8 cellular contexts compared by ENCODE assay signal in the genomic region with DNA sequence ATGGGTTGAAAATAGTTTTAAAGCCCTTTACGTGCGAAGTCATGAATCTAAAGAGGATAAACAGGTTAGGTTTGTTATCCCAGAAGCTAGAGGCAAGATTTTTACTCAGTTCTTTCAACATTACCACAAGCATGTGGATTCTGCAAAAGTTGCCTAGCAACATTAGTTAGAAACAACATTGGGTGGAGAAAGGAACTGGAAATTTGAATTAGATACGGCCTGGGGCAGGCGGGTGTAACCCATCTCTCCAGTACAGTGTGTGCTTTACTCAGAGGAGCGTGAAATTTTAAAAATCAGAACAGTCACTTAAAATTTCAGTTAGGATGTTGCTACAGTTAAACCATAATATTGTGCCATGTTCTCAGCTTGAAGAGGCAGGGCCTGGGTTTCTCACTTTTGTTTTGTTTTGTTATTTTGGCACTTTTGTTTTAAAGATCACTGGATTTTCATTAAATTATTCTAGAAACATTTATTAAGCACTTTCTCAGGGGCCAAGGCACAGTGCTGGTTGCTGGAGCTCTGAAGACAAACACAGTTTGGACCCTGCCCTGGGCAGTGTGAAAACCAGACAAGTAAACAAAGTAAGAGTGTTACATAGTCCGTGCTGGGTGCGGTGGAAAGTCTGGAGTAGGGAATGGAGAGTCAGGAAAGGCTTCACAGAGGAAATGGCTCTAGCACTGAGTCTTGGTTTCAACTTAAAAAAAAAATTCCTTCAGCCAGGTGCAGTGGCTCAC. TPM values are rescaled to one million over a fixed set of nuclear protein-coding genes. Genes with fewer than 3 reads are reported as not detected.
DNase-seq lines count a peak whose midpoint lies in the region; ATAC-seq and TF ChIP-seq lines count a peak whose summit lies in the region.

No MANE protein-coding gene starts in this region.

- H3K27ac ChIP-seq in liver (ENCODE audit: low read depth in 1 of 2, low read length in 2 of 2) = peak overlapping the region; percentile 91 to 94

- no peaks in the 10 kb centered on the region for H3K36me3 Mint-ChIP-seq in activated CD8-positive, alpha-beta T cell treated with anti-CD3 and anti-CD28 coated beads for 36 hours (ENCODE audit: low read depth)
- H3K36me3 Mint-ChIP-seq in activated CD8-positive, alpha-beta T cell treated with anti-CD3 and anti-CD28 coated beads, Interleukin-2, amount 10 ng/mL, durations not matched to agents 7 days and 5 days (ENCODE audit: low read depth) = no peaks in the 10 kb centered on the region
- H3K36me3 Mint-ChIP-seq in type B pancreatic cell = peaks cover 3% of the 10 kb centered on the region

- peaks cover 3 to 45% (median 13%) of the 10 kb centered on the region in 4 donors for H3K4me1 ChIP-seq in liver (ENCODE audit: control insufficient read depth in 4 of 4, insufficient read depth in 4 of 4, low read length in 3 of 4)

- peaks cover 13% of the 10 kb centered on the region for H3K4me1 Mint-ChIP-seq in activated CD8-positive, alpha-beta T cell treated with anti-CD3 and anti-CD28 coated beads for 36 hours (ENCODE audit: low read depth)
- peaks cover 31% of the 10 kb centered on the region for H3K4me1 Mint-ChIP-seq in activated CD8-positive, alpha-beta T cell treated with anti-CD3 and anti-CD28 coated beads, Interleukin-2, amount 10 ng/mL, durations not matched to agents 7 days and 5 days (ENCODE audit: low read depth)
- H3K4me1 Mint-ChIP-seq in type B pancreatic cell (ENCODE audit: unreplicated experiment) = peaks cover 46% of the 10 kb centered on the region

- H3K9me3 Mint-ChIP-seq in activated CD8-positive, alpha-beta T cell treated with anti-CD3 and anti-CD28 coated beads for 36 hours = no peaks in the 10 kb centered on the region
- H3K9me3 Mint-ChIP-seq in activated CD8-positive, alpha-beta T cell treated with anti-CD3 and anti-CD28 coated beads, Interleukin-2, amount 10 ng/mL, durations not matched to agents 7 days and 5 days (ENCODE audit: insufficient read depth) = no peaks in the 10 kb centered on the region
- H3K9me3 Mint-ChIP-seq in type B pancreatic cell = peaks cover 3% of the 10 kb centered on the region

- H3K4me3 ChIP-seq in choroid plexus epithelial cell (ENCODE audit: low read depth, low read length) = no peak overlapping the region
- peak overlapping the region in 1 of 3 donors; percentile 26 for H3K4me3 ChIP-seq in liver (ENCODE audit: low read depth in 1 of 3, low read length in 3 of 3)

- H3K27me3 ChIP-seq in liver (ENCODE audit: control insufficient read depth in 4 of 4, insufficient read depth in 4 of 4, low read length in 3 of 4) = no peaks in the 10 kb centered on the region

- H3K36me3 ChIP-seq in liver (ENCODE audit: control insufficient read depth in 4 of 4, insufficient read depth in 3 of 4, low read depth in 1 of 4, low read length in 3 of 4) = no peaks in the 10 kb centered on the region

- 18% methylated on average over 7 of the region's 7 CpGs for WGBS in liver

- peaks cover 6% of the 10 kb centered on the region for H3K27me3 Mint-ChIP-seq in activated CD8-positive, alpha-beta T cell treated with anti-CD3 and anti-CD28 coated beads for 36 hours
- H3K27me3 Mint-ChIP-seq in activated CD8-positive, alpha-beta T cell treated with anti-CD3 and anti-CD28 coated beads, Interleukin-2, amount 10 ng/mL, durations not matched to agents 7 days and 5 days (ENCODE audit: low read depth) = peaks cover 14% of the 10 kb centered on the region
- no peaks in the 10 kb centered on the region for H3K27me3 Mint-ChIP-seq in type B pancreatic cell

- peak overlapping the region; percentile 17 for H3K27ac Mint-ChIP-seq in activated CD8-positive, alpha-beta T cell treated with anti-CD3 and anti-CD28 coated beads for 36 hours
- no peak overlapping the region for H3K27ac Mint-ChIP-seq in activated CD8-positive, alpha-beta T cell treated with anti-CD3 and anti-CD28 coated beads, Interleukin-2, amount 10 ng/mL, durations not matched to agents 7 days and 5 days
- peak overlapping the region; percentile 99 for H3K27ac Mint-ChIP-seq in type B pancreatic cell

- no peak for TF ChIP-seq CTCF in activated CD8-positive, alpha-beta T cell treated with anti-CD3 and anti-CD28 coated beads for 36 hours (IDR thresholded peaks at IDR 0.05)
- TF ChIP-seq CTCF in choroid plexus epithelial cell (conservative IDR thresholded peaks at IDR 0.05; ENCODE audit: low read depth, low read length) (no peak), liver (IDR thresholded peaks at IDR 0.05; ENCODE audit: low read depth, low read length, missing input control) (no peak), type B pancreatic cell (conservative IDR thresholded peaks at IDR 0.05) (no peak)

- intact Hi-C loops in activated CD8-positive, alpha-beta T cell treated with anti-CD3 and anti-CD28 coated beads for 36 hours (cut with micrococcal nuclease) = no loop called here

- no peak for ATAC-seq in activated CD8-positive, alpha-beta T cell treated with anti-CD3 and anti-CD28 coated beads for 36 hours
- no peak for ATAC-seq in activated CD8-positive, alpha-beta T cell treated with anti-CD3 and anti-CD28 coated beads, Interleukin-2, amount 10 ng/mL, durations not matched to agents 7 days and 5 days

- no peak for DNase-seq in activated CD8-positive, alpha-beta T cell treated with anti-CD3 and anti-CD28 coated beads for 36 hours
- no peak for DNase-seq in activated CD8-positive, alpha-beta T cell treated with anti-CD3 and anti-CD28 coated beads, Interleukin-2, amount 10 ng/mL, durations not matched to agents 7 days and 5 days
- DNase-seq in NCI-H748 treated with DMSO at 0.1 percent for 48 hours (lab: John Stamatoyannopoulos, UW) (peak; percentile 69), choroid plexus epithelial cell (ENCODE audit: low read depth) (peak; percentile 96), type B pancreatic cell (ENCODE audit: extremely low spot score, unreplicated experiment) (no peak), NCI-H2171 treated with DMSO at 0.1 percent for 48 hours (lab: John Stamatoyannopoulos, UW) (no peak)
- no peak for DNase-seq in stimulated activated CD4-positive, alpha-beta T cell treated with anti-CD3 and anti-CD28 coated beads, Interleukin-4, amount 100 ng/mL, for 1 hour

- POLR2A ChIA-PET in activated CD8-positive, alpha-beta T cell treated with anti-CD3 and anti-CD28 coated beads for 36 hours (lab: Charles Lee) = no interaction called here
- POLR2A ChIA-PET in activated CD8-positive, alpha-beta T cell treated with anti-CD3 and anti-CD28 coated beads, Interleukin-2, amount 10 ng/mL, durations not matched to agents 7 days and 5 days (lab: Charles Lee) = no interaction called here

- CTCF ChIA-PET in activated CD8-positive, alpha-beta T cell treated with anti-CD3 and anti-CD28 coated beads for 36 hours (lab: Charles Lee) = interaction anchor here (1.5 kb wide), 1 partner anchor 34 kb away, joined by 5 read pairs; no protein-coding TSS in a partner anchor
- CTCF ChIA-PET in activated CD8-positive, alpha-beta T cell treated with anti-CD3 and anti-CD28 coated beads, Interleukin-2, amount 10 ng/mL, durations not matched to agents 7 days and 5 days (lab: Charles Lee) = interaction anchor here (1.2 to 2.5 kb wide), 2 partner anchors 9 to 45 kb away, joined by 3 to 12 read pairs; no protein-coding TSS in a partner anchor

- TF ChIP-seq RAD21 in liver (IDR thresholded peaks at IDR 0.05) = peak; percentile 17 to 43

- H3K9me3 ChIP-seq in liver (ENCODE audit: control insufficient read depth in 4 of 4, low read length in 3 of 4) = no peaks in the 10 kb centered on the region

- H3K4me3 Mint-ChIP-seq in activated CD8-positive, alpha-beta T cell treated with anti-CD3 and anti-CD28 coated beads for 36 hours = no peak overlapping the region
- H3K4me3 Mint-ChIP-seq in activated CD8-positive, alpha-beta T cell treated with anti-CD3 and anti-CD28 coated beads, Interleukin-2, amount 10 ng/mL, durations not matched to agents 7 days and 5 days = no peak overlapping the region
- peak overlapping the region; percentile 86 for H3K4me3 Mint-ChIP-seq in type B pancreatic cell

- peak overlapping the region; percentile 64 to 90 for H3K9ac ChIP-seq in liver (ENCODE audit: low read depth in 1 of 2, low read length in 2 of 2)

TF ChIP-seq in liver, 16 proteins besides CTCF, POLR2A, EP300 and RAD21 (continues in another document):
- TF ChIP-seq ZBTB33 (IDR thresholded peaks at IDR 0.05) (peak; percentile 34), HNF4A (conservative IDR thresholded peaks at IDR 0.05) (peak; percentile 96 to 97), EGR1 (IDR thresholded peaks at IDR 0.05; ENCODE audit: low read depth in 2 of 2) (peak in 1 of 2 donors; percentile 67), SP1 (IDR thresholded peaks at IDR 0.05) (peak; percentile 98), MAX (IDR thresholded peaks at IDR 0.05) (peak; percentile 76), FOXA2 (IDR thresholded peaks at IDR 0.05) (peak; percentile 93), JUND (IDR thresholded peaks at IDR 0.05) (peak; percentile 65 to 73)
- TF ChIP-seq, protein P1, sequence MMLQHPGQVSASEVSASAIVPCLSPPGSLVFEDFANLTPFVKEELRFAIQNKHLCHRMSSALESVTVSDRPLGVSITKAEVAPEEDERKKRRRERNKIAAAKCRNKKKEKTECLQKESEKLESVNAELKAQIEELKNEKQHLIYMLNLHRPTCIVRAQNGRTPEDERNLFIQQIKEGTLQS (IDR thresholded peaks at IDR 0.05) = no peak

RNA-seq across cellular contexts. Expression of gene WEE1, which starts 4.4 kb away (rescaled TPM):
- 10 to 100 TPM; 45.2 to 49.2 TPM for total RNA-seq in activated CD8-positive, alpha-beta T cell treated with anti-CD3 and anti-CD28 coated beads for 36 hours
- total RNA-seq in activated CD8-positive, alpha-beta T cell treated with anti-CD3 and anti-CD28 coated beads, Interleukin-2, amount 10 ng/mL, durations not matched to agents 7 days and 5 days = 10 to 100 TPM; 73.3 to 75.1 TPM
- total RNA-seq in liver = 10 to 100 TPM in 1 of 2 donors, 1 to 10 TPM in 1; 8.9 to 39.6 TPM
- 1 to 10 TPM; 3.5 to 5.3 TPM for polyA plus RNA-seq in liver
- total RNA-seq in type B pancreatic cell (ENCODE audit: low replicate concordance) = 80.1 and 104 TPM in 2 replicates

Comparison
In these comparisons a context has a peak if more than half of its experiments do, and no peak if none do; other contexts are left out.
1. DNase-seq: peak in NCI-H748 treated with DMSO at 0.1 percent for 48 hours (single experiment) and choroid plexus epithelial cell (single experiment); none in activated CD8-positive, alpha-beta T cell treated with anti-CD3 and anti-CD28 coated beads for 36 hours (single experiment), activated CD8-positive, alpha-beta T cell treated with anti-CD3 and anti-CD28 coated beads, Interleukin-2, amount 10 ng/mL, durations not matched to agents 7 days and 5 days (single experiment), type B pancreatic cell (single experiment), NCI-H2171 treated with DMSO at 0.1 percent for 48 hours (single experiment) and stimulated activated CD4-positive, alpha-beta T cell treated with anti-CD3 and anti-CD28 coated beads, Interleukin-4, amount 100 ng/mL, for 1 hour (single experiment).